In genomic region chr20:3937618-3938017, GRCh38 we compare ENCODE assay signal across 20 cellular contexts. TPM values are rescaled to one million over a fixed set of nuclear protein-coding genes. Genes with fewer than 3 reads are reported as not detected.
A peak's percentile ranks its signal among the peaks of the same experiment; 100 is the strongest.
DNase-seq lines count a peak whose midpoint lies in the region; ATAC-seq, FAIRE-seq and TF ChIP-seq lines count a peak whose summit lies in the region.
"Had no signal": no experiment of that assay in that cellular context is flagged by ENCODE, and none has a peak within 500 bp of the region (broad histone marks: within the 10 kb centered on the region; RNA-seq: fewer than 3 reads in every experiment).

No MANE protein-coding gene starts in this region.

- no peak for DNase-seq in SK-N-SH
- no peak for DNase-seq in GM12891 (ENCODE audit: insufficient read length, low spot score)
- DNase-seq in K562 (ENCODE audit: extremely low read depth in 1 of 4, low spot score in 3 of 4): no peak
- DNase-seq in mucosa of gallbladder (ENCODE audit: low spot score): no peak
- DNase-seq: AML-193; Caco-2; Calu3; CD4-positive, alpha-beta T cell; CD8-positive, alpha-beta T cell; DMS79 treated with DMSO at 0.1 percent for 48 hours; GF-D8 had no signal

- H3K36me3 ChIP-seq in SK-N-SH (replicated peaks in 1 of 2; ENCODE audit: control insufficient read depth in 1 of 2, insufficient read depth in 2 of 2, low read length in 1 of 2) (peaks cover 20 to 57% of the 10 kb centered on the region in 2 experiments), K562 (ENCODE audit: control insufficient read depth, insufficient read depth, low read length) (peaks cover 78% of the 10 kb centered on the region)

- H2AFZ ChIP-seq in SK-N-SH (ENCODE audit: low read depth): no peak overlapping the region
- no peak overlapping the region for H2AFZ ChIP-seq in K562 (ENCODE audit: low read depth, low read length)

- H3K4me2 ChIP-seq in SK-N-SH (no peak overlapping the region), K562 (ENCODE audit: insufficient read depth, low read length) (no peak overlapping the region)
- H3K4me2 ChIP-seq: A549 had no signal

- no peaks in the 10 kb centered on the region for H3K9me3 ChIP-seq in SK-N-SH
- no peaks in the 10 kb centered on the region for H3K9me3 ChIP-seq in K562 (replicated peaks; ENCODE audit: control insufficient read depth, insufficient read depth, low read depth, low read length)
- H3K9me3 ChIP-seq: Caco-2 had no signal

- TF ChIP-seq EP300 in SK-N-SH (IDR thresholded peaks at IDR 0.05; ENCODE audit: borderline replicate concordance in 1 of 2, low read depth in 1 of 2, low read length in 1 of 2) (no peak), K562 (IDR thresholded peaks at IDR 0.05; ENCODE audit: low read length) (no peak)

- TF ChIP-seq RAD21 in SK-N-SH (IDR thresholded peaks at IDR 0.05; ENCODE audit: low read length) (no peak), K562 (CRISPR knock-in tag; conservative IDR thresholded peaks at IDR 0.05 in 1 of 2, IDR thresholded peaks at IDR 0.05 in 1 of 2) (no peak)

- POLR2A ChIA-PET in SK-N-SH (lab: Yijun Ruan, JAX): no interaction called here
- POLR2A ChIA-PET in K562 (lab: Yijun Ruan, JAX): no interaction called here

- BruUV-seq in K562 (replicated peaks; lab: Mats Ljungman, UMichigan): no TSS peak

- no peak for ATAC-seq in SK-N-SH treated with all-trans-retinoic acid at 6 μM for 48 hours
- ATAC-seq in K562: no peak
- ATAC-seq: A549; CD8-positive, alpha-beta T cell had no signal

- FAIRE-seq in GM12891 (lab: Jason Lieb, UNC) (peak; percentile 16), K562 (lab: Jason Lieb, UNC) (no peak)
- FAIRE-seq: D721Med, G401.6, GM12892, GM18507 had no signal

- no peaks in the 10 kb centered on the region for H3K9me1 ChIP-seq in K562 (ENCODE audit: control insufficient read depth, insufficient read depth, low read length)

- H3K4me1 ChIP-seq in SK-N-SH (ENCODE audit: control insufficient read depth in 1 of 2, insufficient read depth in 2 of 2, low read depth in 1 of 2, low read length in 1 of 2) (peaks cover 0 to 2% of the 10 kb centered on the region in 2 experiments; a peak in 1 of 4 replicates), K562 (replicated peaks in 1 of 2; ENCODE audit: control insufficient read depth in 2 of 2, insufficient read depth in 2 of 2, low read length in 2 of 2) (peaks cover 3 to 5% of the 10 kb centered on the region in 2 experiments; a peak in 3 of 5 replicates)
- H3K4me1 ChIP-seq: Caco-2 had no signal

- in situ Hi-C loops in K562 (cut with MboI): no loop called here

- H3K27ac ChIP-seq in SK-N-SH (ENCODE audit: low read depth in 2 of 2, low read length in 1 of 2) (no peak overlapping the region), K562 (ENCODE audit: extremely low read depth, low read depth, low read length) (no peak overlapping the region)
- H3K27ac ChIP-seq: 22Rv1; A549; BLaER1 treated with 17β-estradiol and CSF1 and Interleukin-3, amounts not matched to agents 10 nM and 100 nM; C4-2B had no signal

- CTCF ChIA-PET in SK-N-SH (lab: Yijun Ruan, JAX): no interaction called here
- CTCF ChIA-PET in K562 (lab: Yijun Ruan, JAX; ENCODE audit: low intra/inter-chr PET ratio): no interaction called here

- WGBS in SK-N-SH (ENCODE audit: low lambda C conversion rate): 98% methylated on average over 3 of the region's 3 CpGs
- WGBS in K562 (ENCODE audit: insufficient coverage, low coverage, missing lambda C conversion rate): 95% methylated on average over 3 of the region's 3 CpGs

- TF ChIP-seq POLR2A in GM12891 (IDR thresholded peaks at IDR 0.05; ENCODE audit: low read depth, low read length): no peak
- TF ChIP-seq POLR2A in K562 (conservative IDR thresholded peaks at IDR 0.05): no peak

- H3K9ac ChIP-seq in SK-N-SH (no peak overlapping the region), K562 (ENCODE audit: insufficient read depth in 1 of 2, low read depth in 2 of 2, low read length in 2 of 2) (no peak overlapping the region)
- H3K9ac ChIP-seq: BLaER1 treated with 17β-estradiol and CSF1 and Interleukin-3, amounts not matched to agents 10 nM and 100 nM had no signal

- H4K20me1 ChIP-seq in SK-N-SH (ENCODE audit: insufficient read depth) (no peaks in the 10 kb centered on the region), K562 (replicated peaks; ENCODE audit: control insufficient read depth, insufficient read depth, low read length) (no peaks in the 10 kb centered on the region)

- no peaks in the 10 kb centered on the region for H3K9me2 ChIP-seq in SK-N-SH

- peaks cover 4% of the 10 kb centered on the region for H3F3A ChIP-seq in SK-N-SH (replicated peaks; ENCODE audit: insufficient read depth)

- H3K27me3 ChIP-seq in SK-N-SH (ENCODE audit: insufficient read depth) (no peaks in the 10 kb centered on the region), K562 (ENCODE audit: control insufficient read depth in 2 of 2, insufficient read depth in 2 of 2, low read length in 2 of 2) (no peaks in the 10 kb centered on the region)
- H3K27me3 ChIP-seq: BLaER1 treated with 17β-estradiol and CSF1 and Interleukin-3, amounts not matched to agents 10 nM and 100 nM had no signal

- intact Hi-C loops in K562 (cut with micrococcal nuclease): no loop called here

- H3K79me2 ChIP-seq in SK-N-SH (ENCODE audit: insufficient read depth) (no peaks in the 10 kb centered on the region), K562 (ENCODE audit: control insufficient read depth, insufficient read depth, low read length) (no peaks in the 10 kb centered on the region; the same call in 1 of the 3 replicates)

- no peak overlapping the region for H3K4me3 ChIP-seq in SK-N-SH (ENCODE audit: low read depth in 2 of 2, low read length in 1 of 2)
- no peak overlapping the region for H3K4me3 ChIP-seq in K562
- H3K4me3 ChIP-seq: A549; BLaER1 treated with 17β-estradiol and CSF1 and Interleukin-3, amounts not matched to agents 10 nM and 100 nM had no signal

- TF ChIP-seq CTCF in SK-N-SH (IDR thresholded peaks at IDR 0.05): no peak
- TF ChIP-seq CTCF in K562 (IDR thresholded peaks at IDR 0.05 in 2 of 3, conservative IDR thresholded peaks at IDR 0.05 in 1 of 3; ENCODE audit: insufficient read depth in 2 of 3, low read depth in 1 of 3, low read length in 3 of 3): no peak

TF ChIP-seq in SK-N-SH treated with all-trans-retinoic acid at 6 μM for 48 hours, 23 proteins besides CTCF, POLR2A, EP300 and RAD21 (continues in another document):
- peak; percentile 91 for TF ChIP-seq ZNF8 (CRISPR knock-in tag; IDR thresholded peaks at IDR 0.05)
- TF ChIP-seq ZFP3 (CRISPR knock-in tag; IDR thresholded peaks at IDR 0.05): no peak
- no peak for TF ChIP-seq BACH2 (CRISPR knock-in tag; IDR thresholded peaks at IDR 0.05; ENCODE audit: borderline replicate concordance)
- no peak for TF ChIP-seq CSDC2 (CRISPR knock-in tag; IDR thresholded peaks at IDR 0.05)

TF ChIP-seq in SK-N-SH, 30 proteins besides CTCF, POLR2A, EP300 and RAD21 (continues in another document):
- TF ChIP-seq RFX5 (IDR thresholded peaks at IDR 0.05; ENCODE audit: low read length) (no peak), NRF1 (IDR thresholded peaks at IDR 0.05; ENCODE audit: low read depth, low read length) (no peak), SIN3A (IDR thresholded peaks at IDR 0.05; ENCODE audit: borderline replicate concordance, low read depth, low read length) (no peak), CHD2 (IDR thresholded peaks at IDR 0.05; ENCODE audit: low read length, partially characterized antibody) (no peak)

TF ChIP-seq in GM12891, 5 proteins besides CTCF, POLR2A, EP300 and RAD21:
- TF ChIP-seq POU2F2 (IDR thresholded peaks at IDR 0.05; ENCODE audit: low read depth, low read length): no peak
- no peak for TF ChIP-seq SPI1 (IDR thresholded peaks at IDR 0.05; ENCODE audit: low read depth, low read length)
- TF ChIP-seq PAX5 (IDR thresholded peaks at IDR 0.05; ENCODE audit: insufficient read depth, low read length, severe bottlenecking): no peak
TF ChIP-seq in GM12891: peak in this region for 0.

TF ChIP-seq in K562, 482 proteins besides CTCF, POLR2A, EP300 and RAD21 (continues in another document):
- TF ChIP-seq RCOR1 (IDR thresholded peaks at IDR 0.05; ENCODE audit: borderline replicate concordance in 1 of 2, low read depth in 2 of 2, low read length in 2 of 2) (no peak), ZNF146 (CRISPR knock-in tag; IDR thresholded peaks at IDR 0.05; ENCODE audit: unreplicated experiment) (peak; percentile 49)

RNA-seq across cellular contexts. Expression of gene PANK2, which starts 48.4 kb away (rescaled TPM):
- polyA plus RNA-seq in SK-N-SH (2012; rRNA removed): 17.7 and 23.3 TPM in 2 replicates
- polyA plus RNA-seq in SK-N-SH (2012; cell fraction: cytosol; rRNA removed): 19.6 and 22.5 TPM in 2 replicates
- 43.1 and 53.0 TPM in 2 replicates for polyA plus RNA-seq in SK-N-SH (2012; cell fraction: nucleus; rRNA removed)
- polyA plus RNA-seq in GM12891 (2012; ENCODE audit: low read depth, missing spikeins): 25.2 TPM
- 46.6 and 73.9 TPM in 2 replicates for total RNA-seq in K562 (2011; cell fraction: chromatin; rRNA removed; ENCODE audit: low replicate concordance)
- 27.2 and 30.0 TPM in 2 replicates for total RNA-seq in K562 (2011; cell fraction: nucleolus; rRNA removed)
- total RNA-seq in K562 (2011; cell fraction: nucleoplasm; rRNA removed): 35.8 and 46.8 TPM in 2 replicates
- 28.0 and 31.3 TPM in 2 replicates for total RNA-seq in K562 (2014; rRNA removed)
- 43.5 and 50.4 TPM in 2 replicates for total RNA-seq in K562 (2014; rRNA removed; fragmentation: Illumina TruSeq; extraction: Trizol)
- total RNA-seq in K562 (2015; rRNA removed; fragmentation: Illumina TruSeq; extraction: Trizol): 31.6 and 36.1 TPM in 2 replicates
- total RNA-seq in K562 (2021): 29.2 and 34.2 TPM in 2 replicates
- 39.0 and 39.3 TPM in 2 replicates for polyA plus RNA-seq in K562 (2011; rRNA removed)
- 7.9 and 27.3 TPM in 2 replicates for polyA plus RNA-seq in K562 (2011; cell fraction: cytosol; rRNA removed)
- polyA plus RNA-seq in K562 (2011; cell fraction: nucleus; rRNA removed): 15.7 and 35.1 TPM in 2 replicates
- 22.7 and 40.6 TPM in 2 replicates for polyA plus RNA-seq in K562 (2012)
- polyA plus RNA-seq in K562 (2014; fragmentation: Illumina TruSeq; extraction: Trizol): 28.5 and 31.4 TPM in 2 replicates
- polyA plus RNA-seq in K562 (2014; fragmentation: Nextera tagmentation; extraction: Ambion mirVana): 10 to 100 TPM; 14.9 to 16.3 TPM
- 25.3 and 29.4 TPM in 2 replicates for polyA plus RNA-seq in K562 (2014; rRNA removed)
- polyA minus RNA-seq in K562 (2011; rRNA and poly(A)+ RNA removed): 49.1 and 76.6 TPM in 2 replicates
- 11.5 and 22.7 TPM in 2 replicates for polyA minus RNA-seq in K562 (2011; cell fraction: cytosol; rRNA and poly(A)+ RNA removed)
- 20.1 and 42.4 TPM in 2 replicates for polyA minus RNA-seq in K562 (2011; cell fraction: nucleus; rRNA and poly(A)+ RNA removed)
- total RNA-seq in mucosa of gallbladder: 32.5 TPM
